In genomic region chr16:14399397-14400284, GRCh38 we compare ENCODE assay signal across 7 cellular contexts.
DNase-seq lines count a peak whose midpoint lies in the region; ATAC-seq and TF ChIP-seq lines count a peak whose summit lies in the region.

No MANE protein-coding gene starts in this region.

- peak; percentile 86 for DNase-seq in M059J (ENCODE audit: low read depth)
- no peak for DNase-seq in chondrocyte (ENCODE audit: low spot score)
- DNase-seq in mesothelial cell of epicardium (ENCODE audit: low spot score in 2 of 2, unreplicated experiment in 2 of 2): no peak
- no peak for DNase-seq in HAP-1 (ENCODE audit: low spot score in 2 of 2)

- H3K4me3 ChIP-seq in HAP-1: no peak overlapping the region

- no peaks in the 10 kb centered on the region for H3K27me3 ChIP-seq in HAP-1 (ENCODE audit: low read depth)

- H3K4me1 Mint-ChIP-seq in chondrocyte (ENCODE audit: low read depth) (peaks cover 47% of the 10 kb centered on the region), mesothelial cell of epicardium (peaks cover 8% of the 10 kb centered on the region)

- H3K27me3 Mint-ChIP-seq in chondrocyte (ENCODE audit: low read depth) (no peaks in the 10 kb centered on the region), mesothelial cell of epicardium (ENCODE audit: low read depth) (no peaks in the 10 kb centered on the region)

- in situ Hi-C loops in HAP-1 (cut with MboI; ENCODE audit: low sequenced_read_pairs): no loop called here

- ATAC-seq in GM21526 (IDR thresholded peaks at IDR 0.05; ENCODE audit: low FRiP score, unreplicated experiment): peak; percentile 59
- no peak for ATAC-seq in GM18873 (IDR thresholded peaks at IDR 0.05; ENCODE audit: low FRiP score, unreplicated experiment)
- ATAC-seq in HG02970 (IDR thresholded peaks at IDR 0.05; ENCODE audit: low FRiP score, unreplicated experiment): no peak

- no peak for TF ChIP-seq CTCF in chondrocyte (IDR thresholded peaks at IDR 0.05)
- TF ChIP-seq CTCF in mesothelial cell of epicardium (IDR thresholded peaks at IDR 0.05; ENCODE audit: unreplicated experiment): no peak

- no peaks in the 10 kb centered on the region for H3K9me3 Mint-ChIP-seq in chondrocyte (ENCODE audit: low read depth)
- no peaks in the 10 kb centered on the region for H3K9me3 Mint-ChIP-seq in mesothelial cell of epicardium

- H3K36me3 ChIP-seq in HAP-1 (replicated peaks): no peaks in the 10 kb centered on the region

- H3K4me1 ChIP-seq in HAP-1: no peaks in the 10 kb centered on the region

- H3K4me3 Mint-ChIP-seq in chondrocyte (ENCODE audit: unreplicated experiment) (peak overlapping the region; percentile 31), mesothelial cell of epicardium (no peak overlapping the region)

- H3K36me3 Mint-ChIP-seq in chondrocyte (ENCODE audit: low read depth) (no peaks in the 10 kb centered on the region), mesothelial cell of epicardium (no peaks in the 10 kb centered on the region)

- no peaks in the 10 kb centered on the region for H3K9me3 ChIP-seq in HAP-1

- H3K27ac Mint-ChIP-seq in chondrocyte (ENCODE audit: unreplicated experiment) (peak overlapping the region; percentile 94), mesothelial cell of epicardium (peak overlapping the region; percentile 64)
